Comparison of ENCODE assay signal across 15 cellular contexts in genomic region chr5:66989286-66989685, GRCh38.
DNase-seq lines count a peak whose midpoint lies in the region; TF ChIP-seq lines count a peak whose summit lies in the region.
"Had no signal": no experiment of that assay in that cellular context is flagged by ENCODE, and none has a peak within 500 bp of the region (broad histone marks: within the 10 kb centered on the region; RNA-seq: fewer than 3 reads in every experiment).

No MANE protein-coding gene starts in this region.

- no peak for TF ChIP-seq CTCF in brain microvascular endothelial cell (IDR thresholded peaks at IDR 0.05; ENCODE audit: low read depth, low read length, missing control alignments)
- TF ChIP-seq CTCF in uterus (IDR thresholded peaks at IDR 0.05), result no peak
- TF ChIP-seq CTCF in WERI-Rb-1 (IDR thresholded peaks at IDR 0.05; ENCODE audit: low read depth, low read length), result no peak

- no peak for TF ChIP-seq POLR2A in uterus (IDR thresholded peaks at IDR 0.05)

- H3K36me3 ChIP-seq in brain microvascular endothelial cell (replicated peaks) (no peaks in the 10 kb centered on the region), uterus (no peaks in the 10 kb centered on the region), WERI-Rb-1 (no peaks in the 10 kb centered on the region)
- H3K36me3 ChIP-seq: ascending aorta had no signal

- no peak overlapping the region for H3K4me3 ChIP-seq in brain microvascular endothelial cell (ENCODE audit: low read depth, low read length)
- H3K4me3 ChIP-seq in uterus, result no peak overlapping the region
- no peak overlapping the region for H3K4me3 ChIP-seq in WERI-Rb-1 (ENCODE audit: low read depth, low read length)
- H3K4me3 ChIP-seq: ascending aorta had no signal

- H3K27ac ChIP-seq in brain microvascular endothelial cell, result no peak overlapping the region
- H3K27ac ChIP-seq in uterus, result no peak overlapping the region
- H3K27ac ChIP-seq in WERI-Rb-1, result no peak overlapping the region
- H3K27ac ChIP-seq: ascending aorta had no signal

- DNase-seq in Daoy (ENCODE audit: low read depth) (peak; percentile 82), M059J (ENCODE audit: low read depth) (peak; percentile 86), brain microvascular endothelial cell (peak; percentile 62), left kidney (ENCODE audit: low read depth, low spot score) (peak; percentile 84), uterus (no peak), WERI-Rb-1 (no peak), SKM-1 (lab: John Stamatoyannopoulos, UW; ENCODE audit: unreplicated experiment) (no peak)
- DNase-seq in activated CD4-positive, alpha-beta T cell treated with anti-CD3 and anti-CD28 coated beads for 48 hours, result no peak
- DNase-seq: activated CD4-positive, alpha-beta memory T cell treated with anti-CD3 and anti-CD28 coated beads for 36 hours; MM.1S; NCI-H2171 treated with DMSO at 0.1 percent for 48 hours; posterior cingulate gyrus; stimulated activated CD4-positive, alpha-beta T cell treated with anti-CD3 and anti-CD28 coated beads, Interleukin-1b, Interleukin-23, amount 100 ng/mL, for 48 hours; T-helper 2 cell had no signal

- in situ Hi-C loops in brain microvascular endothelial cell (cut with HindIII; ENCODE audit: low pct_ligation_motif_present, low sequenced_read_pairs), result no loop called here

- no peaks in the 10 kb centered on the region for H3K9me3 ChIP-seq in uterus
- H3K9me3 ChIP-seq in WERI-Rb-1 (ENCODE audit: severe bottlenecking), result no peaks in the 10 kb centered on the region
- H3K9me3 ChIP-seq: ascending aorta had no signal

- intact Hi-C loops in uterus (cut with DNase I; ENCODE audit: low total_unique reads), result no loop called here

- H3K27me3 ChIP-seq in brain microvascular endothelial cell (replicated peaks), result no peaks in the 10 kb centered on the region
- no peaks in the 10 kb centered on the region for H3K27me3 ChIP-seq in uterus
- H3K27me3 ChIP-seq in WERI-Rb-1 (ENCODE audit: insufficient read depth, low read depth, severe bottlenecking), result no peaks in the 10 kb centered on the region
- H3K27me3 ChIP-seq: ascending aorta had no signal

- no peaks in the 10 kb centered on the region for H3K4me1 ChIP-seq in uterus

Comparison
In these comparisons a context has a peak if more than half of its experiments do, and no peak if none do; other contexts are left out.
1. DNase-seq: peak in Daoy (single experiment), M059J (single experiment), brain microvascular endothelial cell (single experiment) and left kidney (single experiment); none in uterus (0 of 2), WERI-Rb-1 (single experiment), activated CD4-positive, alpha-beta T cell treated with anti-CD3 and anti-CD28 coated beads for 48 hours (single experiment) and SKM-1 (single experiment).